ENCODE assay signal across 8 cellular contexts in genomic region chr9:33159058-33159759, GRCh38. TPM values are rescaled to one million over a fixed set of nuclear protein-coding genes. Genes with fewer than 3 reads are reported as not detected.
DNase-seq lines count a peak whose midpoint lies in the region; ATAC-seq and TF ChIP-seq lines count a peak whose summit lies in the region.

No MANE protein-coding gene starts in this region.

- H3K4me3 Mint-ChIP-seq in activated T-helper 2 cell treated with anti-CD3 and anti-CD28 coated beads, Interferon-gamma antibody, Interleukin-2, Interleukin-4, amounts not matched to agents 10 μg/mL and 5 μg/mL and 100 μg/mL, durations not matched to agents 14 hours and 24 hours and 36 hours (ENCODE audit: low read depth) = peak overlapping the region; percentile 76

- H3K4me1 ChIP-seq in right cardiac atrium (ENCODE audit: control insufficient read depth, insufficient read depth, low read length) (peaks cover 62% of the 10 kb centered on the region), spleen (peaks cover 86 to 100% (median 99%) of the 10 kb centered on the region in 6 donors)

- peaks cover 86% of the 10 kb centered on the region for H3K4me1 Mint-ChIP-seq in activated T-helper 2 cell treated with anti-CD3 and anti-CD28 coated beads, Interferon-gamma antibody, Interleukin-2, Interleukin-4, amounts not matched to agents 10 μg/mL and 5 μg/mL and 100 μg/mL, durations not matched to agents 14 hours and 24 hours and 36 hours (ENCODE audit: low read depth)

- intact Hi-C loops in activated T-helper 2 cell treated with anti-CD3 and anti-CD28 coated beads, Interferon-gamma antibody, Interleukin-2, Interleukin-4, amounts not matched to agents 10 μg/mL and 5 μg/mL and 100 μg/mL, durations not matched to agents 14 hours and 24 hours and 36 hours (cut with micrococcal nuclease) = loop anchor here (1.0 kb wide), 2 partner anchors 8 to 131 kb away; partner anchors contain the start of genes B4GALT1 and NFX1
- intact Hi-C loops in right cardiac atrium (cut with DNase I) = no loop called here
- intact Hi-C loops in spleen (cut with DNase I; ENCODE audit: low total_unique reads) = no loop called here

- H3K9me3 ChIP-seq in right cardiac atrium (ENCODE audit: control insufficient read depth, low read length) = no peaks in the 10 kb centered on the region
- H3K9me3 ChIP-seq in spleen = no peaks in the 10 kb centered on the region

- peak overlapping the region; percentile 98 for H3K27ac ChIP-seq in right cardiac atrium (ENCODE audit: low read length)
- H3K27ac ChIP-seq in spleen = peak overlapping the region; percentile 86 to 99 (median 98)

- H3K9me3 Mint-ChIP-seq in activated T-helper 2 cell treated with anti-CD3 and anti-CD28 coated beads, Interferon-gamma antibody, Interleukin-2, Interleukin-4, amounts not matched to agents 10 μg/mL and 5 μg/mL and 100 μg/mL, durations not matched to agents 14 hours and 24 hours and 36 hours = no peaks in the 10 kb centered on the region

- peaks cover 24% of the 10 kb centered on the region for H3K36me3 Mint-ChIP-seq in activated T-helper 2 cell treated with anti-CD3 and anti-CD28 coated beads, Interferon-gamma antibody, Interleukin-2, Interleukin-4, amounts not matched to agents 10 μg/mL and 5 μg/mL and 100 μg/mL, durations not matched to agents 14 hours and 24 hours and 36 hours (ENCODE audit: low read depth)

- peak overlapping the region; percentile 97 for H3K27ac Mint-ChIP-seq in activated T-helper 2 cell treated with anti-CD3 and anti-CD28 coated beads, Interferon-gamma antibody, Interleukin-2, Interleukin-4, amounts not matched to agents 10 μg/mL and 5 μg/mL and 100 μg/mL, durations not matched to agents 14 hours and 24 hours and 36 hours

- no peak for TF ChIP-seq CTCF in spleen (IDR thresholded peaks at IDR 0.05 in 8 of 11, conservative IDR thresholded peaks at IDR 0.05 in 3 of 11)

- no peaks in the 10 kb centered on the region for H3K27me3 Mint-ChIP-seq in activated T-helper 2 cell treated with anti-CD3 and anti-CD28 coated beads, Interferon-gamma antibody, Interleukin-2, Interleukin-4, amounts not matched to agents 10 μg/mL and 5 μg/mL and 100 μg/mL, durations not matched to agents 14 hours and 24 hours and 36 hours (ENCODE audit: low read depth)

- DNase-seq in DMS 273 (lab: John Stamatoyannopoulos, UW; ENCODE audit: unreplicated experiment) (peak; percentile 33), DMS 273 treated with DMSO at 0.1 percent for 48 hours (lab: John Stamatoyannopoulos, UW) (no peak), Kasumi-1 (lab: John Stamatoyannopoulos, UW) (peak; percentile 46 to 47), right cardiac atrium (peak; percentile 91 to 93 (median 91)), spleen (peak; percentile 89), HK-2 (ENCODE audit: unreplicated experiment) (no peak), NCI-H1694 treated with DMSO at 0.1 percent for 48 hours (lab: John Stamatoyannopoulos, UW) (no peak)
- no peak for DNase-seq in activated T-helper 2 cell treated with anti-CD3 and anti-CD28 coated beads, Interferon-gamma antibody, Interleukin-2, Interleukin-4, amounts not matched to agents 10 μg/mL and 5 μg/mL and 100 μg/mL, durations not matched to agents 14 hours and 24 hours and 36 hours (ENCODE audit: low spot score)

- peak; percentile 84 to 89 for ATAC-seq in right cardiac atrium

- WGBS in right cardiac atrium = 7% methylated on average over 7 of the region's 7 CpGs
- 1 to 4% (median 2%) methylated on average over 6 to 7 of the region's 7 CpGs for WGBS in spleen, 5 donors

- H3K27me3 ChIP-seq in right cardiac atrium (ENCODE audit: control insufficient read depth, insufficient read depth) (no peaks in the 10 kb centered on the region), spleen (replicated peaks in 1 of 7) (no peaks in the 10 kb centered on the region)

- H3K36me3 ChIP-seq in spleen = no peaks in the 10 kb centered on the region

- H3K4me3 ChIP-seq in right cardiac atrium (ENCODE audit: low read length) = no peak overlapping the region
- peak overlapping the region in 4 of 8 donors; percentile 1 to 81 (median 8) for H3K4me3 ChIP-seq in spleen

- TF ChIP-seq POLR2A in spleen (IDR thresholded peaks at IDR 0.05) = no peak

RNA-seq across cellular contexts. Expression of gene B4GALT1, which starts 7.9 kb away (rescaled TPM):
- total RNA-seq in activated T-helper 2 cell treated with anti-CD3 and anti-CD28 coated beads, Interferon-gamma antibody, Interleukin-2, Interleukin-4, amounts not matched to agents 10 μg/mL and 5 μg/mL and 100 μg/mL, durations not matched to agents 14 hours and 24 hours and 36 hours = 60.6 and 64.0 TPM in 2 replicates
- total RNA-seq in right cardiac atrium (100 to 1,000 TPM in 1 of 4 donors, 10 to 100 TPM in 3; 44.0 to 137 (median 58.3) TPM), spleen (100 to 1,000 TPM in 2 of 7 donors, 10 to 100 TPM in 5; 75.1 to 111 (median 91.4) TPM)
- polyA plus RNA-seq in right cardiac atrium (24.7 TPM), spleen (10 to 100 TPM; 18.1 to 29.5 (median 25.4) TPM)

Comparison
In these comparisons a context has a peak if more than half of its experiments do, and no peak if none do; other contexts are left out.
1. DNase-seq: peak in DMS 273 (single experiment), Kasumi-1 (2 of 2), right cardiac atrium (3 of 3) and spleen (single experiment); none in DMS 273 treated with DMSO at 0.1 percent for 48 hours (single experiment), activated T-helper 2 cell treated with anti-CD3 and anti-CD28 coated beads, Interferon-gamma antibody, Interleukin-2, Interleukin-4, amounts not matched to agents 10 μg/mL and 5 μg/mL and 100 μg/mL, durations not matched to agents 14 hours and 24 hours and 36 hours (single experiment), HK-2 (single experiment) and NCI-H1694 treated with DMSO at 0.1 percent for 48 hours (single experiment).